10 cellular contexts compared by ENCODE assay signal in the genomic region with DNA sequence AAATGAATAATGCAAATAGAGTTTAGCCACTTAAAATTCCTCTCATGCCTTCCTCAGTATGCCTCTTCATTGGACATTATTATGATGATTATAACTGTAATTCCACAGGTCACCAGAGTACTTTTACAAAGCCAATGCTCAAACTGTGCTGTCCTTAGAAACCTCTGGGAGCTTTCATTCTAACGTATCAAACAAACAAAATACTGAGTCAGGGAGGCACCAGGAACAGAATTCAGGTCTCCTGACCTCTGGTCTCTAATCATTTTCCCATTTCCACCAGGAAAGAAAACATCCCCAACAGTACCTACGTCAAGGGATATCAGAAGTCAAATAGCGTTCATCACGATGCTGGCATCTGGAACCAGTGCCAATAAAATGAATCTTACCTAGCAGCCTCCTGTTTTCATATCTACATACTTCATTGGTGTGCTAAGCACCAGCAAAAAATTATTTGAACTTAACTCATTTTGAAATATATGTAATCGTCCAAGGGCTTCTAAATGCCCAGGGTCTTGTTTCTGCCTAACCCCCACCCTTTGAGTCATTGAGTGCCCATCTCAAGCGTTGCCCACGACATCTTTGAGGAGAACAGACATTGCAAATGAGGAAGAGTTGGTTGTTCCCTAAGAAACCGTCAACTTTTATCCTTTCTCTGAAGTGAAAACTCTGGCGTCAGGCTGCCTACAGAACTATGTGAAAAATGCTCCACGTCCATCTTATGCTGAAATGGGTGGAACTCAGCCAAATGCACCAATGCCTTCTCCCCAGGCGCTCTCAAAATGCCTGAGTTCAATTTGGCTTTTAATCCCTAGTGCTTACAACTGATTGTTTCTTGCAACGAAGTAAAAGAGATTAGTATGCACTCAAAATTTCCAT. TPM values are rescaled to one million over a fixed set of nuclear protein-coding genes. Genes with fewer than 3 reads are reported as not detected.
DNase-seq lines count a peak whose midpoint lies in the region; ATAC-seq, FAIRE-seq and TF ChIP-seq lines count a peak whose summit lies in the region.
"Had no signal": no experiment of that assay in that cellular context is flagged by ENCODE, and none has a peak within 500 bp of the region (broad histone marks: within the 10 kb centered on the region; RNA-seq: fewer than 3 reads in every experiment).

No MANE protein-coding gene starts in this region.

- TF ChIP-seq RAD21 in A549 (conservative IDR thresholded peaks at IDR 0.05 in 1 of 2, IDR thresholded peaks at IDR 0.05 in 1 of 2): peak; percentile 27 to 53; a peak in 4 of 5 replicates

- FAIRE-seq in A549 (lab: Jason Lieb, UNC): no peak

- H3K36me3 Mint-ChIP-seq in WTC11: peaks cover 32% of the 10 kb centered on the region
- H3K36me3 Mint-ChIP-seq in neural progenitor cell: peaks cover 69% of the 10 kb centered on the region

- whole genome bisulfite sequencing in A549 (ENCODE audit: missing lambda C conversion rate): 2% methylated on average over 12 of the region's 12 CpGs
- 74 to 77% methylated on average over 12 of the region's 12 CpGs for WGBS in GM23248 (ENCODE audit: low coverage in 1 of 2, low lambda C conversion rate in 2 of 2, missing lambda C conversion rate in 2 of 2), 2 experiments

- H3K79me2 ChIP-seq in neural progenitor cell (ENCODE audit: low read depth) (no peaks in the 10 kb centered on the region), GM23248 (ENCODE audit: insufficient read depth) (no peaks in the 10 kb centered on the region)

- no peaks in the 10 kb centered on the region for H3K27me3 ChIP-seq in neural progenitor cell
- H3K27me3 ChIP-seq in GM23248 (replicated peaks; ENCODE audit: insufficient read depth): no peaks in the 10 kb centered on the region

- peak overlapping the region; percentile 58 for H3K4me2 ChIP-seq in A549
- H3K4me2 ChIP-seq in neural progenitor cell: no peak overlapping the region
- no peak overlapping the region for H3K4me2 ChIP-seq in GM23248 (ENCODE audit: unreplicated experiment)

- TF ChIP-seq CTCF in A549 (IDR thresholded peaks at IDR 0.05) (no peak), WTC11 (IDR thresholded peaks at IDR 0.05) (no peak), fibroblast of the aortic adventitia (IDR thresholded peaks at IDR 0.05; ENCODE audit: insufficient read depth, low read length) (no peak), neural progenitor cell (IDR thresholded peaks at IDR 0.05) (no peak)

- H3K4me3 Mint-ChIP-seq in WTC11 (peak overlapping the region; percentile 35), neural progenitor cell (no peak overlapping the region)
- H3K4me3 Mint-ChIP-seq: activated T-helper 1 cell treated with anti-CD3 and anti-CD28 coated beads, Interleukin-12 subunit alpha, Interleukin-12 subunit beta, Interleukin-2, Interleukin-4 antibody, amounts not matched to agents 30 ng/mL and 10 ng/mL and 1 ng/mL, durations not matched to agents 14 hours and 24 hours and 36 hours had no signal

- peak; percentile 97 to 99 for TF ChIP-seq EP300 in A549 (IDR thresholded peaks at IDR 0.05)

- H3K4me3 ChIP-seq in A549: no peak overlapping the region
- no peak overlapping the region for H3K4me3 ChIP-seq in fibroblast of the aortic adventitia (ENCODE audit: low read depth, low read length)
- H3K4me3 ChIP-seq in neural progenitor cell: no peak overlapping the region
- no peak overlapping the region for H3K4me3 ChIP-seq in GM23248

- no peak for TF ChIP-seq POLR2A in A549 (IDR thresholded peaks at IDR 0.05; ENCODE audit: low read length)

- CTCF ChIA-PET in A549 (lab: Yijun Ruan, JAX) (interaction anchor here (0.8 to 1.0 kb wide), 2 partner anchors 82 to 301 kb away, joined by 3 read pairs; no protein-coding TSS in a partner anchor), WTC11 (lab: Charles Lee) (interaction anchor here (1.6 kb wide), 1 partner anchor 22 kb away, joined by 5 read pairs; no protein-coding TSS in a partner anchor)

- H3F3A ChIP-seq in neural progenitor cell (ENCODE audit: low read depth) (peaks cover 48% of the 10 kb centered on the region), GM23248 (ENCODE audit: insufficient read depth) (peaks cover 16% of the 10 kb centered on the region)

- ATAC-seq in A549: peak; percentile 83 to 88
- ATAC-seq in WTC11: peak; percentile 20; the same call in 1 of the 2 replicates

- H3K9ac ChIP-seq in neural progenitor cell (no peak overlapping the region), GM23248 (no peak overlapping the region)

- H3K9me3 ChIP-seq in A549 (no peaks in the 10 kb centered on the region), neural progenitor cell (ENCODE audit: low read depth) (no peaks in the 10 kb centered on the region), GM23248 (ENCODE audit: low read depth) (no peaks in the 10 kb centered on the region)

- H3K4me1 Mint-ChIP-seq in WTC11 (peaks cover 78% of the 10 kb centered on the region), neural progenitor cell (peaks cover 47% of the 10 kb centered on the region)

- H3K27me3 Mint-ChIP-seq in WTC11 (ENCODE audit: low read depth) (no peaks in the 10 kb centered on the region), neural progenitor cell (ENCODE audit: insufficient read depth, low read depth) (peaks cover 3% of the 10 kb centered on the region)

- H2AFZ ChIP-seq in neural progenitor cell (replicated peaks) (no peak overlapping the region), GM23248 (no peak overlapping the region)

- H3K27ac Mint-ChIP-seq in WTC11 (peak overlapping the region; percentile 96), neural progenitor cell (peak overlapping the region; percentile 72)

- DNase-seq in A549 (ENCODE audit: low read depth in 1 of 2, low spot score in 1 of 2): peak; percentile 80 to 97
- no peak for DNase-seq in WTC11 (ENCODE audit: low spot score)
- peak; percentile 80 for DNase-seq in fibroblast of the aortic adventitia (ENCODE audit: low read depth)
- DNase-seq in neural progenitor cell (ENCODE audit: low spot score): peak; percentile 44
- DNase-seq in putamen (ENCODE audit: low spot score): no peak
- DNase-seq in GDM1 (lab: John Stamatoyannopoulos, UW): no peak
- no peak for DNase-seq in activated CD4-positive, alpha-beta T cell treated with anti-CD3 and anti-CD28 coated beads for 48 hours
- no peak for DNase-seq in GM23248
- DNase-seq: MM.1S had no signal

- POLR2A ChIA-PET in A549 (lab: Yijun Ruan, JAX) (interaction anchor here (0.6 to 1.0 kb wide), 5 partner anchors 12 to 298 kb away, joined by 3 to 6 read pairs (median 4); no protein-coding TSS in a partner anchor), WTC11 (lab: Charles Lee) (no interaction called here)

- H3K36me3 ChIP-seq in neural progenitor cell (no peaks in the 10 kb centered on the region), GM23248 (ENCODE audit: low read depth) (no peaks in the 10 kb centered on the region)

- peaks cover 5% of the 10 kb centered on the region for H3K9me3 Mint-ChIP-seq in WTC11
- H3K9me3 Mint-ChIP-seq in neural progenitor cell: peaks cover 5% of the 10 kb centered on the region
- H3K9me3 Mint-ChIP-seq: activated T-helper 1 cell treated with anti-CD3 and anti-CD28 coated beads, Interleukin-12 subunit alpha, Interleukin-12 subunit beta, Interleukin-2, Interleukin-4 antibody, amounts not matched to agents 30 ng/mL and 10 ng/mL and 1 ng/mL, durations not matched to agents 14 hours and 24 hours and 36 hours had no signal

- in situ Hi-C loops in GM23248 (cut with MboI): no loop called here

- H3K27ac ChIP-seq in A549 (peak overlapping the region; percentile 94 to 98), neural progenitor cell (no peak overlapping the region), GM23248 (no peak overlapping the region)

- no peaks in the 10 kb centered on the region for H3K9me2 ChIP-seq in GM23248 (ENCODE audit: insufficient read depth)

- H4K20me1 ChIP-seq in neural progenitor cell (ENCODE audit: low read depth): no peaks in the 10 kb centered on the region
- H4K20me1 ChIP-seq in GM23248 (ENCODE audit: insufficient read depth): no peaks in the 10 kb centered on the region

- H3K4me1 ChIP-seq in A549: peaks cover 82% of the 10 kb centered on the region
- peaks cover 49% of the 10 kb centered on the region for H3K4me1 ChIP-seq in neural progenitor cell
- H3K4me1 ChIP-seq in GM23248 (ENCODE audit: insufficient read depth): peaks cover 23% of the 10 kb centered on the region

TF ChIP-seq in A549, 52 proteins besides CTCF, POLR2A, EP300 and RAD21 (continues in another document):
- TF ChIP-seq ZSCAN20 (CRISPR knock-in tag; IDR thresholded peaks at IDR 0.05) (0 out of 2 replicates have a peak, but pooled peaks have one; percentile 49), HOXA7 (CRISPR knock-in tag; IDR thresholded peaks at IDR 0.05) (0 out of 2 replicates have a peak, but pooled peaks have one; percentile 2)

TF ChIP-seq in WTC11, 78 proteins besides CTCF, POLR2A, EP300 and RAD21:
- TF ChIP-seq ZNF263 (CRISPR knock-in tag; IDR thresholded peaks at IDR 0.05; ENCODE audit: low read depth): no peak
- TF ChIP-seq TEAD1 (CRISPR knock-in tag; IDR thresholded peaks at IDR 0.05): peak; percentile 70; the same call in 1 of the 2 replicates

RNA-seq across cellular contexts. Expression of gene NEDD9, which starts 37.8 kb away (rescaled TPM):
- polyA plus RNA-seq in A549 (2011; rRNA removed) (79.6 and 82.5 TPM in 2 replicates), A549 (2017; fragmentation: RNase III; extraction: RNeasy Plus Mini Kit Qiagen cat#74134 plus additional on column Dnase treatment) (43.6 to 47.9 TPM (median 46.7 TPM) in 3 replicates), GM23248 (2016; fragmentation: Nextera tagmentation; extraction: Ambion mirVana) (2.9 and 3.0 TPM in 2 replicates)
- 58.4 and 71.1 TPM in 2 replicates for polyA plus RNA-seq in A549 (2012; cell fraction: cytosol; rRNA removed)
- polyA plus RNA-seq in A549 (2012; cell fraction: nucleus; rRNA removed): 106 and 118 TPM in 2 replicates
- polyA minus RNA-seq in A549 (2011; rRNA and poly(A)+ RNA removed): 212 and 221 TPM in 2 replicates
- total RNA-seq in WTC11 (2021) (7.0 to 9.8 TPM (median 8.3 TPM) in 3 replicates), fibroblast of the aortic adventitia (ENCODE audit: low replicate concordance) (0.33 and 0.36 TPM in 2 replicates), neural progenitor cell (ENCODE audit: low replicate concordance) (4.9 and 8.2 TPM in 2 replicates)
- 4.2 and 4.3 TPM in 2 replicates for total RNA-seq in GM23248 (2014; rRNA removed; shearing (Covaris generic))

Comparison
In these comparisons a context has a peak if more than half of its experiments do, and no peak if none do; other contexts are left out.
1. DNase-seq: peak in A549 (2 of 2), fibroblast of the aortic adventitia (single experiment) and neural progenitor cell (single experiment); none in WTC11 (single experiment), putamen (single experiment), GDM1 (single experiment), activated CD4-positive, alpha-beta T cell treated with anti-CD3 and anti-CD28 coated beads for 48 hours (single experiment) and GM23248 (single experiment).
2. H3K27ac ChIP-seq: peak in A549 (2 of 2); none in neural progenitor cell (single experiment) and GM23248 (single experiment).
3. Of the 8 proteins assayed by ChIP-seq in both WTC11 and A549: peak only in WTC11: none; only in A549: JUN and MAX; in both: none; in neither: 6.